ENCODE assay signal across 25 cellular contexts in the genomic region with DNA sequence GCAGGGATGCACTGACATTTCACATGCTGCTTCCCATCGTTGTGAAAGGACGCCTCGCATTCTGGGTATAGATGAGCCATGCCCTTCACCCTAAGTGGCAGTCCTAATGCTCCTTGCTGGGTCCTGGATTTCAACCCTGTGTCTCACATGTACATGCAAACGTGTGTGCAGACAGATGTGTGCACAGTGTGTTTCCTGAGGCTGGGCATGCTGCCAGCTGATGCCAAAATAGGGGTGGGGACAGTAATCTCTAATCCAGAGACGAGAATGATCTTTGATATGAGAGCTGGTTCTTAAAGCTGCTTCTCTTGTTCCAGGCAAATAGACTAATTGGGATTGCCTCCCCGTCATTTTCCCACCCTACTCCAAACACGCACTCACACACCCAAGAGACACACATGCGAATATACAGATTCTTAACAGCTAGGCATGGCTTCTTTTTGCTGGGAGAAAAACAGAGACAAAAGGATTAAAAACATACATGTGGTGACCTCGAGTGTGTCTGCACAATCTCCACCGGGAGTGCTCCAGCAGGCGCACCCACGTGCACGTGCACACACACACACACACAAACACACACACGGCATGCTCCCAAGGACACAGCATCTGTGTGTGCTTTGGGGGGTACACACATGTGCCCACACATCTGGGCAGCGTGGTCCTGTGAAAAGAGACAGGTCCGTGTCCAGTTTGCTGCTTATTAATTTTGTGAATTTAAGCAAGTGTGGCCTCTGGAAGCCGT.
DNase-seq lines count a peak whose midpoint lies in the region; ATAC-seq, FAIRE-seq and TF ChIP-seq lines count a peak whose summit lies in the region.
"Had no signal": no experiment of that assay in that cellular context is flagged by ENCODE, and none has a peak within 500 bp of the region (broad histone marks: within the 10 kb centered on the region; RNA-seq: fewer than 3 reads in every experiment).

No MANE protein-coding gene starts in this region.

- peaks cover 12 to 57% of the 10 kb centered on the region in 2 experiments for H3K27me3 ChIP-seq in HepG2 (ENCODE audit: control insufficient read depth in 1 of 2, insufficient read depth in 2 of 2, low read length in 2 of 2)
- H3K27me3 ChIP-seq: pancreas had no signal

- peaks cover 46 to 56% of the 10 kb centered on the region in 2 donors for H3K27me3 Mint-ChIP-seq in natural killer cell treated with Interleukin-12 subunit alpha and Interleukin-12 subunit beta and Interleukin-15 and Interleukin-18, amount 100 ng/mL, for 72 hours
- H3K27me3 Mint-ChIP-seq in natural killer cell (ENCODE audit: low read depth in 2 of 2): peaks cover 55 to 68% of the 10 kb centered on the region in 2 donors
- peaks cover 59 to 71% of the 10 kb centered on the region in 2 donors for H3K27me3 Mint-ChIP-seq in T-cell

- CTCF ChIA-PET in HepG2 (lab: Yijun Ruan, JAX; ENCODE audit: low intra/inter-chr PET ratio, low total read pairs) (no interaction called here), T-cell (lab: Charles Lee) (no interaction called here)

- no peaks in the 10 kb centered on the region for H3K9me3 Mint-ChIP-seq in natural killer cell treated with Interleukin-12 subunit alpha and Interleukin-12 subunit beta and Interleukin-15 and Interleukin-18, amount 100 ng/mL, for 72 hours
- no peaks in the 10 kb centered on the region for H3K9me3 Mint-ChIP-seq in natural killer cell
- H3K9me3 Mint-ChIP-seq in T-cell: no peaks in the 10 kb centered on the region
- H3K9me3 Mint-ChIP-seq: HFFc6 had no signal

- H3K4me3 ChIP-seq in HepG2 (replicated peaks in 1 of 3; ENCODE audit: insufficient read depth in 1 of 3, low read depth in 2 of 3, low read length in 3 of 3): no peak overlapping the region
- H3K4me3 ChIP-seq: esophagus muscularis mucosa, GM12878, left ventricle myocardium inferior, mucosa of descending colon, pancreas, SJSA1, stomach had no signal

- no peaks in the 10 kb centered on the region for H3K9me3 ChIP-seq in HepG2 (ENCODE audit: low read length)
- H3K9me3 ChIP-seq: esophagus muscularis mucosa, left ventricle myocardium inferior, mucosa of descending colon, pancreas, SJSA1, stomach had no signal

- H3K36me3 ChIP-seq in HepG2 (replicated peaks in 1 of 2; ENCODE audit: control insufficient read depth in 1 of 2, insufficient read depth in 2 of 2, low read length in 2 of 2): no peaks in the 10 kb centered on the region
- H3K36me3 ChIP-seq: esophagus muscularis mucosa, left ventricle myocardium inferior, pancreas, SJSA1, stomach had no signal

- H3K27ac Mint-ChIP-seq in natural killer cell treated with Interleukin-12 subunit alpha and Interleukin-12 subunit beta and Interleukin-15 and Interleukin-18, amount 100 ng/mL, for 72 hours: no peak overlapping the region
- H3K27ac Mint-ChIP-seq in natural killer cell (no peak overlapping the region), T-cell (no peak overlapping the region)
- H3K27ac Mint-ChIP-seq: HFFc6 had no signal

- H4K20me1 ChIP-seq in HepG2 (ENCODE audit: insufficient read depth, low read length): no peaks in the 10 kb centered on the region

- no peak for TF ChIP-seq POLR2A in HepG2 (IDR thresholded peaks at IDR 0.05; ENCODE audit: insufficient read depth in 1 of 2, low read depth in 2 of 2, low read length in 2 of 2)

- H3K4me1 ChIP-seq in HepG2 (ENCODE audit: insufficient read depth, low read length): peaks cover 34% of the 10 kb centered on the region
- H3K4me1 ChIP-seq: left ventricle myocardium inferior had no signal

- TF ChIP-seq EP300 in HepG2 (IDR thresholded peaks at IDR 0.05; ENCODE audit: low read depth in 2 of 2, low read length in 2 of 2): no peak
- no peak for TF ChIP-seq EP300 in HepG2 (CRISPR knock-in tag; IDR thresholded peaks at IDR 0.05; ENCODE audit: borderline replicate concordance)

- no peaks in the 10 kb centered on the region for H3K79me2 ChIP-seq in HepG2 (ENCODE audit: insufficient read depth, low read length)

- no peak for ATAC-seq in natural killer cell treated with Interleukin-12 subunit alpha and Interleukin-12 subunit beta and Interleukin-15 and Interleukin-18, amount 100 ng/mL, for 72 hours
- ATAC-seq in natural killer cell (no peak), HepG2 (peak; percentile 8; the same call in 1 of the 3 replicates), T-cell (replicated peaks in 1 of 4) (no peak)
- ATAC-seq: GM12878 had no signal

- DNase-seq in natural killer cell treated with Interleukin-12 subunit alpha and Interleukin-12 subunit beta and Interleukin-15 and Interleukin-18, amount 100 ng/mL, for 72 hours (ENCODE audit: low spot score): peak; percentile 10
- DNase-seq in natural killer cell (no peak), NCI-H82 (lab: John Stamatoyannopoulos, UW) (peak; percentile 90), HepG2 (ENCODE audit: low spot score) (no peak), T-cell (no peak), KG1 (lab: John Stamatoyannopoulos, UW) (no peak), GM19240 (ENCODE audit: insufficient read length, low spot score) (no peak)
- DNase-seq: activated CD4-positive, alpha-beta T cell treated with anti-CD3 and anti-CD28 coated beads for 1 hour; activated effector memory CD4-positive, alpha-beta T cell treated with anti-CD3 and anti-CD28 coated beads, Interleukin-2, amount 50 U/mL, for 16 hours; amniotic stem cell; Calu3; central memory CD4-positive, alpha-beta T cell; GF-D8; HFFc6; left ventricle myocardium inferior; mucosa of descending colon; MV-4-11; NCI-H446 treated with DMSO at 0.1 percent for 48 hours; OCI-M1; stimulated activated CD4-positive, alpha-beta T cell treated with anti-CD3 and anti-CD28 coated beads, Interleukin-1b, Interleukin-23, amount 100 ng/mL, for 48 hours; stomach had no signal

- no peaks in the 10 kb centered on the region for H3K36me3 Mint-ChIP-seq in natural killer cell treated with Interleukin-12 subunit alpha and Interleukin-12 subunit beta and Interleukin-15 and Interleukin-18, amount 100 ng/mL, for 72 hours
- H3K36me3 Mint-ChIP-seq in natural killer cell (no peaks in the 10 kb centered on the region), T-cell (no peaks in the 10 kb centered on the region)

- intact Hi-C loops in natural killer cell (cut with micrococcal nuclease) (no loop called here), HepG2 (cut with micrococcal nuclease; ENCODE audit: unreplicated experiment) (no loop called here)

- H3K27ac ChIP-seq in HepG2 (ENCODE audit: extremely low read length, insufficient read depth, low read length): no peak overlapping the region
- H3K27ac ChIP-seq: esophagus muscularis mucosa, left ventricle myocardium inferior, pancreas, SJSA1, stomach had no signal

- TF ChIP-seq CTCF in natural killer cell (IDR thresholded peaks at IDR 0.05) (no peak), HepG2 (CRISPR knock-in tag; IDR thresholded peaks at IDR 0.05) (no peak)

- POLR2A ChIA-PET in HepG2 (lab: Yijun Ruan, JAX): no interaction called here
- POLR2A ChIA-PET in T-cell (lab: Charles Lee): interaction anchor here in 1 of 2 donors (0.6 kb wide), 1 partner anchor 395 kb away, joined by 8 read pairs; no protein-coding TSS in a partner anchor

- no peak overlapping the region for H3K4me3 Mint-ChIP-seq in natural killer cell treated with Interleukin-12 subunit alpha and Interleukin-12 subunit beta and Interleukin-15 and Interleukin-18, amount 100 ng/mL, for 72 hours
- H3K4me3 Mint-ChIP-seq in natural killer cell (no peak overlapping the region), T-cell (no peak overlapping the region)
- H3K4me3 Mint-ChIP-seq: HFFc6 had no signal

- in situ Hi-C loops in HepG2 (cut with HindIII; ENCODE audit: extremely low pct_ligation_motif_present, low pct_unique_long_range_greater_than_20kb): no loop called here

- H3K9ac ChIP-seq in HepG2 (ENCODE audit: insufficient read depth, low read depth, low read length): no peak overlapping the region

- BruUV-seq in HepG2 (replicated peaks; lab: Mats Ljungman, UMichigan): no TSS peak

- 19% methylated on average over 17 of the region's 17 CpGs for whole genome bisulfite sequencing in HepG2 (ENCODE audit: low lambda C conversion rate)

- no peak for FAIRE-seq in HepG2 (lab: Jason Lieb, UNC)
- FAIRE-seq: GM12878, pancreas had no signal

- H3K4me1 Mint-ChIP-seq in natural killer cell treated with Interleukin-12 subunit alpha and Interleukin-12 subunit beta and Interleukin-15 and Interleukin-18, amount 100 ng/mL, for 72 hours (ENCODE audit: low read depth in 2 of 2): peaks cover 0 to 2% of the 10 kb centered on the region in 2 donors
- no peaks in the 10 kb centered on the region for H3K4me1 Mint-ChIP-seq in natural killer cell
- peaks cover 12 to 15% (median 12%) of the 10 kb centered on the region in 3 donors for H3K4me1 Mint-ChIP-seq in T-cell

- no peak overlapping the region for H2AFZ ChIP-seq in HepG2 (ENCODE audit: low read length)

- no peak for TF ChIP-seq RAD21 in HepG2 (CRISPR knock-in tag; IDR thresholded peaks at IDR 0.05)

- no peak overlapping the region for H3K4me2 ChIP-seq in HepG2 (ENCODE audit: low read depth, low read length)

TF ChIP-seq in HepG2, 621 proteins besides CTCF, POLR2A, EP300 and RAD21 (continues in another document):
- no peak for TF ChIP-seq THAP11 (CRISPR knock-in tag; IDR thresholded peaks at IDR 0.05)
- TF ChIP-seq, protein P1, sequence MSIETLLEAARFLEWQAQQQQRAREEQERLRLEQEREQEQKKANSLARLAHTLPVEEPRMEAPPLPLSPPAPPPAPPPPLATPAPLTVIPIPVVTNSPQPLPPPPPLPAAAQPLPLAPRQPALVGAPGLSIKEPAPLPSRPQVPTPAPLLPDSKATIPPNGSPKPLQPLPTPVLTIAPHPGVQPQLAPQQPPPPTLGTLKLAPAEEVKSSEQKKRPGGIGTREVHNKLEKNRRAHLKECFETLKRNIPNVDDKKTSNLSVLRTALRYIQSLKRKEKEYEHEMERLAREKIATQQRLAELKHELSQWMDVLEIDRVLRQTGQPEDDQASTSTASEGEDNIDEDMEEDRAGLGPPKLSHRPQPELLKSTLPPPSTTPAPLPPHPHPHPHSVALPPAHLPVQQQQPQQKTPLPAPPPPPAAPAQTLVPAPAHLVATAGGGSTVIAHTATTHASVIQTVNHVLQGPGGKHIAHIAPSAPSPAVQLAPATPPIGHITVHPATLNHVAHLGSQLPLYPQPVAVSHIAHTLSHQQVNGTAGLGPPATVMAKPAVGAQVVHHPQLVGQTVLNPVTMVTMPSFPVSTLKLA (IDR thresholded peaks at IDR 0.05): peak; percentile 64
- TF ChIP-seq, protein P2, sequence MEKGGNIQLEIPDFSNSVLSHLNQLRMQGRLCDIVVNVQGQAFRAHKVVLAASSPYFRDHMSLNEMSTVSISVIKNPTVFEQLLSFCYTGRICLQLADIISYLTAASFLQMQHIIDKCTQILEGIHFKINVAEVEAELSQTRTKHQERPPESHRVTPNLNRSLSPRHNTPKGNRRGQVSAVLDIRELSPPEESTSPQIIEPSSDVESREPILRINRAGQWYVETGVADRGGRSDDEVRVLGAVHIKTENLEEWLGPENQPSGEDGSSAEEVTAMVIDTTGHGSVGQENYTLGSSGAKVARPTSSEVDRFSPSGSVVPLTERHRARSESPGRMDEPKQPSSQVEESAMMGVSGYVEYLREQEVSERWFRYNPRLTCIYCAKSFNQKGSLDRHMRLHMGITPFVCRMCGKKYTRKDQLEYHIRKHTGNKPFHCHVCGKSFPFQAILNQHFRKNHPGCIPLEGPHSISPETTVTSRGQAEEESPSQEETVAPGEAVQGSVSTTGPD (CRISPR knock-in tag; IDR thresholded peaks at IDR 0.05): no peak
- TF ChIP-seq ARNT (IDR thresholded peaks at IDR 0.05): no peak
- TF ChIP-seq ZNF263 (CRISPR knock-in tag; IDR thresholded peaks at IDR 0.05): peak; percentile 89
- no peak for TF ChIP-seq ZNF839 (CRISPR knock-in tag; IDR thresholded peaks at IDR 0.05; ENCODE audit: borderline replicate concordance)

Comparison
In these comparisons a context has a peak if more than half of its experiments do, and no peak if none do; other contexts are left out.
1. DNase-seq: peak in natural killer cell treated with Interleukin-12 subunit alpha and Interleukin-12 subunit beta and Interleukin-15 and Interleukin-18, amount 100 ng/mL, for 72 hours (single experiment) and NCI-H82 (single experiment); none in natural killer cell (single experiment), HepG2 (single experiment), T-cell (0 of 34), KG1 (single experiment) and GM19240 (single experiment).